In the genomic region with DNA sequence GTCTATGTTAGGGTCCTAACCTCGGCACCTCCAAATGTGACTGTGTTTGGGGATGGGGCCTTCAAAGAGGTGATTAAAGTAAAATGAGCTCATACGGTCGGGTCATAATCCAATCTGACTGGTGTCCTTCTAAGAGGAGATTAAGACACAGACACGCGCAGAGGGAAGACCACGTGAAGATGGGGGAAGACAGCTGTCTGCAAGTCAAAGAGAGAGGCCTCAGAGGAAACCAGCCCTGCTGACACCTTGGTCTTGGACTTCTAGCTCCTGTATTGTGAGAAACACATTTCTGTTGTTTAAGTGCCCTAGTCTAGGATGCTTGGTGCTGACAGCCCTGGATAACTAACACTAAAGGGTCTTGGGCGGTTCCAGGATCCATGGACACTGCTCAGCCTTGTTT, we compare ENCODE assay signal across 18 cellular contexts.
"Had no signal": no experiment of that assay in that cellular context is flagged by ENCODE, and none has a peak within 500 bp of the region (broad histone marks: within the 10 kb centered on the region; RNA-seq: fewer than 3 reads in every experiment).

No MANE protein-coding gene starts in this region.

- H3K4me3 Mint-ChIP-seq: activated CD4-positive, alpha-beta memory T cell treated with anti-CD3 and anti-CD28 coated beads, Interleukin-2, amount 10 ng/mL, durations not matched to agents 7 days and 5 days; activated naive CD4-positive, alpha-beta T cell treated with anti-CD3 and anti-CD28 coated beads, Interleukin-2, amount 50 U/mL, for 24 hours; dendritic cell treated with granulocyte-macrophage colony-stimulating factor and Interleukin-4, amounts not matched to agents 40 ng/mL and 50 ng/mL, for 4 days; natural killer cell treated with Interleukin-12 subunit alpha and Interleukin-12 subunit beta and Interleukin-15 and Interleukin-18, amount 100 ng/mL, for 72 hours; stimulated activated naive B cell treated with anti-CD40 and anti-IgM and Interleukin-4, amounts not matched to agents 10 μg/mL and 1 μg/mL and 100 μg/mL, for 72 hours; T-helper 2 cell treated with Interferon-gamma antibody and Interleukin-4, amounts not matched to agents 5 μg/mL and 100 μg/mL, for 36 hours had no signal

- H3K9me3 ChIP-seq: adrenal gland, breast epithelium, esophagus squamous epithelium, lower lobe of right lung, thyroid gland had no signal

- H3K27ac Mint-ChIP-seq: activated CD4-positive, alpha-beta memory T cell treated with anti-CD3 and anti-CD28 coated beads, Interleukin-2, amount 10 ng/mL, durations not matched to agents 7 days and 5 days; activated naive CD4-positive, alpha-beta T cell treated with anti-CD3 and anti-CD28 coated beads, Interleukin-2, amount 50 U/mL, for 24 hours; activated T-helper 2 cell treated with anti-CD3 and anti-CD28 coated beads, Interferon-gamma antibody, Interleukin-2, Interleukin-4, amounts not matched to agents 10 μg/mL and 5 μg/mL and 100 μg/mL, durations not matched to agents 14 hours and 24 hours and 36 hours; dendritic cell treated with granulocyte-macrophage colony-stimulating factor and Interleukin-4, amounts not matched to agents 40 ng/mL and 50 ng/mL, for 4 days; natural killer cell treated with Interleukin-12 subunit alpha and Interleukin-12 subunit beta and Interleukin-15 and Interleukin-18, amount 100 ng/mL, for 72 hours; stimulated activated naive B cell treated with anti-CD40 and anti-IgM and Interleukin-4, amounts not matched to agents 10 μg/mL and 1 μg/mL and 100 μg/mL, for 72 hours; T-helper 2 cell treated with Interferon-gamma antibody and Interleukin-4, amounts not matched to agents 5 μg/mL and 100 μg/mL, for 36 hours had no signal

- H3K36me3 Mint-ChIP-seq: activated naive CD4-positive, alpha-beta T cell treated with anti-CD3 and anti-CD28 coated beads, Interleukin-2, amount 50 U/mL, for 24 hours; natural killer cell treated with Interleukin-12 subunit alpha and Interleukin-12 subunit beta and Interleukin-15 and Interleukin-18, amount 100 ng/mL, for 72 hours; stimulated activated naive B cell treated with anti-CD40 and anti-IgM and Interleukin-4, amounts not matched to agents 10 μg/mL and 1 μg/mL and 100 μg/mL, for 72 hours had no signal

- H3K9me3 Mint-ChIP-seq: activated CD4-positive, alpha-beta memory T cell treated with anti-CD3 and anti-CD28 coated beads, Interleukin-2, amount 10 ng/mL, durations not matched to agents 7 days and 5 days; activated naive CD4-positive, alpha-beta T cell treated with anti-CD3 and anti-CD28 coated beads, Interleukin-2, amount 50 U/mL, for 24 hours; activated T-helper 2 cell treated with anti-CD3 and anti-CD28 coated beads, Interferon-gamma antibody, Interleukin-2, Interleukin-4, amounts not matched to agents 10 μg/mL and 5 μg/mL and 100 μg/mL, durations not matched to agents 14 hours and 24 hours and 36 hours; dendritic cell treated with granulocyte-macrophage colony-stimulating factor and Interleukin-4, amounts not matched to agents 40 ng/mL and 50 ng/mL, for 4 days; natural killer cell treated with Interleukin-12 subunit alpha and Interleukin-12 subunit beta and Interleukin-15 and Interleukin-18, amount 100 ng/mL, for 72 hours; stimulated activated naive B cell treated with anti-CD40 and anti-IgM and Interleukin-4, amounts not matched to agents 10 μg/mL and 1 μg/mL and 100 μg/mL, for 72 hours; T-helper 2 cell treated with Interferon-gamma antibody and Interleukin-4, amounts not matched to agents 5 μg/mL and 100 μg/mL, for 36 hours had no signal

- H3K9ac ChIP-seq: parathyroid adenoma had no signal

- H3K4me1 ChIP-seq: adrenal gland, breast epithelium, esophagus squamous epithelium, lower lobe of right lung, parathyroid adenoma, thyroid gland had no signal

- H3K27ac ChIP-seq: adrenal gland, breast epithelium, lower lobe of right lung, parathyroid adenoma, thyroid gland had no signal

- H3K4me1 Mint-ChIP-seq: activated CD4-positive, alpha-beta memory T cell treated with anti-CD3 and anti-CD28 coated beads, Interleukin-2, amount 10 ng/mL, durations not matched to agents 7 days and 5 days; activated naive CD4-positive, alpha-beta T cell treated with anti-CD3 and anti-CD28 coated beads, Interleukin-2, amount 50 U/mL, for 24 hours; stimulated activated naive B cell treated with anti-CD40 and anti-IgM and Interleukin-4, amounts not matched to agents 10 μg/mL and 1 μg/mL and 100 μg/mL, for 72 hours had no signal

- DNase-seq: activated CD4-positive, alpha-beta memory T cell treated with anti-CD3 and anti-CD28 coated beads, Interleukin-2, amount 10 ng/mL, durations not matched to agents 7 days and 5 days; activated CD4-positive, alpha-beta T cell treated with anti-CD3 and anti-CD28 coated beads for 48 hours; activated CD4-positive, CD25-positive, alpha-beta regulatory T cell; activated T-cell treated with anti-CD3 and anti-CD28 coated beads, Interleukin-2, amount 50 U/mL, for 1 hour; adrenal gland; cerebellar nuclear complex; effector memory CD4-positive, alpha-beta T cell; esophagus squamous epithelium; lower lobe of right lung; stimulated activated naive B cell treated with anti-CD40 and anti-IgM and Interleukin-4, amounts not matched to agents 10 μg/mL and 1 μg/mL and 100 μg/mL, for 72 hours; thyroid gland had no signal

- H3K27me3 ChIP-seq: breast epithelium, thyroid gland had no signal

- H3K4me3 ChIP-seq: adrenal gland, breast epithelium, esophagus squamous epithelium, lower lobe of right lung, thyroid gland had no signal

- H3K36me3 ChIP-seq: adrenal gland, breast epithelium, esophagus squamous epithelium, lower lobe of right lung, thyroid gland had no signal
